ENCODE assay signal across 8 cellular contexts in genomic region chr22:31753634-31754471, GRCh38. TPM values are rescaled to one million over a fixed set of nuclear protein-coding genes. Genes with fewer than 3 reads are reported as not detected.
DNase-seq lines count a peak whose midpoint lies in the region; ATAC-seq, FAIRE-seq and TF ChIP-seq lines count a peak whose summit lies in the region.

TSS of gene DEPDC5 (plus strand) at chr22:31754019. CDS start at chr22:31754922, 903 bp downstream.

- DNase-seq in D341Med (ENCODE audit: low spot score): peak; percentile 98
- DNase-seq in IMR-90: peak; percentile 86
- peak; percentile 95 for DNase-seq in OCI-LY7 (ENCODE audit: low spot score)
- DNase-seq in activated T-cell treated with anti-CD3 and anti-CD28 coated beads for 1 hour (ENCODE audit: low read depth): peak; percentile 96
- DNase-seq in endothelial cell of umbilical vein (ENCODE audit: low read depth, low spot score): peak; percentile 95
- peak; percentile 95 for DNase-seq in midbrain (lab: John Stamatoyannopoulos, UW)
- DNase-seq in stimulated activated CD8-positive, alpha-beta memory T cell treated with anti-CD3 and anti-CD28 coated beads, Interleukin-2, amount 100 ng/mL, for 1 hour (ENCODE audit: low read depth in 2 of 2): peak; percentile 92 to 93

- H4K8ac ChIP-seq in IMR-90 (ENCODE audit: low read depth in 2 of 2, low read length in 2 of 2): peak within 1 kb of the TSS; percentile 64 to 99

- peaks cover 6% of the 10 kb centered on the region for H3K36me3 ChIP-seq in IMR-90 (ENCODE audit: control insufficient read depth, insufficient read depth, low read length)
- H3K36me3 ChIP-seq in OCI-LY7 (ENCODE audit: insufficient read depth, low read length): peaks cover 19% of the 10 kb centered on the region
- no peaks in the 10 kb centered on the region for H3K36me3 ChIP-seq in endothelial cell of umbilical vein (ENCODE audit: control insufficient read depth in 2 of 2, extremely low read depth in 1 of 2, insufficient read depth in 2 of 2, low read length in 2 of 2)

- CTCF ChIA-PET in IMR-90 (lab: Yijun Ruan, JAX): no interaction called here
- CTCF ChIA-PET in OCI-LY7 (lab: Charles Lee; ENCODE audit: unreplicated experiment): interaction anchor here (0.7 kb wide), 1 partner anchor 199 kb away, joined by 3 read pairs; no protein-coding TSS in a partner anchor
- CTCF ChIA-PET in endothelial cell of umbilical vein (lab: Charles Lee): interaction anchor here (0.5 to 1.3 kb wide), 3 partner anchors 17 to 274 kb away, joined by 3 to 4 read pairs (median 3); no protein-coding TSS in a partner anchor

- H3K79me2 ChIP-seq in OCI-LY7 (ENCODE audit: insufficient read depth, low read depth, low read length): peaks cover 31% of the 10 kb centered on the region
- peaks cover 19% of the 10 kb centered on the region for H3K79me2 ChIP-seq in endothelial cell of umbilical vein (ENCODE audit: control insufficient read depth, insufficient read depth, low read length)

- BruUV-seq in IMR-90 (replicated peaks; lab: Mats Ljungman, UMichigan): no TSS peak
- BruUV-seq in OCI-LY7 (replicated peaks; lab: Mats Ljungman, UMichigan): no TSS peak
- TSS peak; percentile 25 for BruUV-seq in endothelial cell of umbilical vein (replicated peaks; lab: Mats Ljungman, UMichigan)

- no peak for TF ChIP-seq RAD21 in IMR-90 (IDR thresholded peaks at IDR 0.05; ENCODE audit: low read length)

- peak within 1 kb of the TSS; percentile 67 for H3K4me3 ChIP-seq in IMR-90 (ENCODE audit: insufficient read depth, low read depth, low read length)
- H3K4me3 ChIP-seq in OCI-LY7 (ENCODE audit: low read depth, low read length, poor library complexity, severe bottlenecking): peak within 1 kb of the TSS; percentile 85
- H3K4me3 ChIP-seq in endothelial cell of umbilical vein (replicated peaks in 1 of 3; ENCODE audit: insufficient read depth in 1 of 3, low read depth in 1 of 3, low read length in 3 of 3): peak within 1 kb of the TSS; percentile 62 to 89 (median 80)

- FAIRE-seq in endothelial cell of umbilical vein (lab: Jason Lieb, UNC): peak; percentile 89

- H3K4me2 ChIP-seq in IMR-90 (ENCODE audit: low read depth, low read length) (peak within 1 kb of the TSS; percentile 97), OCI-LY7 (ENCODE audit: low read length) (peak within 1 kb of the TSS; percentile 99), endothelial cell of umbilical vein (ENCODE audit: insufficient read depth, low read length) (peak within 1 kb of the TSS; percentile 88)

- TF ChIP-seq CTCF in IMR-90 (conservative IDR thresholded peaks at IDR 0.05; ENCODE audit: low read depth, low read length) (0 out of 2 replicates have a peak, but pooled peaks have one; percentile 5), OCI-LY7 (conservative IDR thresholded peaks at IDR 0.05; ENCODE audit: low read length) (no peak), endothelial cell of umbilical vein (IDR thresholded peaks at IDR 0.05; ENCODE audit: extremely low read depth in 1 of 2, insufficient read depth in 1 of 2, low read depth in 1 of 2, low read length in 2 of 2) (no peak)

- peak within 1 kb of the TSS; percentile 88 for H4K91ac ChIP-seq in IMR-90 (ENCODE audit: insufficient read depth, low read depth, low read length)

- H2AK9ac ChIP-seq in IMR-90 (replicated peaks; ENCODE audit: low read depth, low read length, poor library complexity): peak within 1 kb of the TSS; percentile 77

- H3K79me1 ChIP-seq in IMR-90 (ENCODE audit: low read depth in 1 of 2, low read length in 2 of 2): peaks cover 22 to 44% of the 10 kb centered on the region in 2 experiments

- H4K5ac ChIP-seq in IMR-90 (ENCODE audit: low read depth, low read length): peak within 1 kb of the TSS; percentile 99

- no peak within 1 kb of the TSS; the same call in 1 of the 3 replicates for H2BK15ac ChIP-seq in IMR-90 (ENCODE audit: low read depth, low read length)

- H3K9me3 ChIP-seq in IMR-90 (ENCODE audit: control insufficient read depth, insufficient read depth, low read length) (no peaks in the 10 kb centered on the region), OCI-LY7 (ENCODE audit: low read length) (no peaks in the 10 kb centered on the region), endothelial cell of umbilical vein (replicated peaks; ENCODE audit: control insufficient read depth, insufficient read depth, low read length) (no peaks in the 10 kb centered on the region)

- H3K9me1 ChIP-seq in IMR-90 (ENCODE audit: insufficient read depth, low read length) (peaks cover 13% of the 10 kb centered on the region), endothelial cell of umbilical vein (replicated peaks; ENCODE audit: control insufficient read depth, extremely low read depth, insufficient read depth, low read length) (no peaks in the 10 kb centered on the region)

- peak within 1 kb of the TSS; percentile 92 for H3K56ac ChIP-seq in IMR-90 (ENCODE audit: extremely low read depth, insufficient read depth, low read length)

- H2BK5ac ChIP-seq in IMR-90 (ENCODE audit: low read depth, low read length, poor library complexity, severe bottlenecking): peak within 1 kb of the TSS; percentile 80

- TF ChIP-seq POLR2A in IMR-90 (IDR thresholded peaks at IDR 0.05; ENCODE audit: low read depth, low read length) (peak; percentile 80), endothelial cell of umbilical vein (IDR thresholded peaks at IDR 0.05; ENCODE audit: low read depth, low read length) (peak; percentile 84)

- ATAC-seq in GM21515 (IDR thresholded peaks at IDR 0.05; ENCODE audit: unreplicated experiment) (peak; percentile 66), IMR-90 (ENCODE audit: low read depth) (peak; percentile 76)

- intact Hi-C loops in IMR-90 (cut with micrococcal nuclease): loop anchor here (5.0 kb wide), 3 partner anchors 92 to 198 kb away; partner anchors contain the start of gene PISD
- intact Hi-C loops in OCI-LY7 (cut with micrococcal nuclease; ENCODE audit: unreplicated experiment): loop anchor here (2.0 to 5.0 kb wide), 5 partner anchors 38 to 723 kb away; partner anchors contain the start of gene YWHAH
- intact Hi-C loops in endothelial cell of umbilical vein (cut with micrococcal nuclease): loop anchor here (1.0 to 5.0 kb wide), 5 partner anchors 21 to 257 kb away; partner anchors contain the start of genes SFI1 and YWHAH

- dilution Hi-C loops in IMR-90 (cut with HindIII; ENCODE audit: low sequenced_read_pairs, unreplicated experiment) (no loop called here), endothelial cell of umbilical vein (cut with MboI; ENCODE audit: extremely low pct_ligation_motif_present, low sequenced_read_pairs) (loop anchor here (10.0 kb wide), 1 partner anchor 201 kb away; no protein-coding TSS in a partner anchor)

- 0 out of 2 replicates have a peak within 1 kb of the TSS, but pooled peaks have one; percentile 2 for H2BK20ac ChIP-seq in IMR-90 (ENCODE audit: low read depth, low read length)

- peak within 1 kb of the TSS; percentile 53 for H2BK120ac ChIP-seq in IMR-90 (ENCODE audit: low read depth, low read length)

- H3K23ac ChIP-seq in IMR-90 (ENCODE audit: low read depth, low read length): peak within 1 kb of the TSS; percentile 97

- H3K4me1 ChIP-seq in IMR-90 (ENCODE audit: control insufficient read depth, insufficient read depth, low read length): peaks cover 9% of the 10 kb centered on the region
- peaks cover 40% of the 10 kb centered on the region for H3K4me1 ChIP-seq in OCI-LY7 (ENCODE audit: insufficient read depth, low read length, poor library complexity, severe bottlenecking)
- peaks cover 28% of the 10 kb centered on the region for H3K4me1 ChIP-seq in endothelial cell of umbilical vein (ENCODE audit: control insufficient read depth, extremely low read depth, insufficient read depth, low read length)

- H2AFZ ChIP-seq in IMR-90 (replicated peaks; ENCODE audit: low read length, poor library complexity) (peak within 1 kb of the TSS; percentile 95), OCI-LY7 (ENCODE audit: low read length) (peak within 1 kb of the TSS; percentile 69; the same call in 1 of the 2 replicates), endothelial cell of umbilical vein (ENCODE audit: low read depth, low read length) (peak within 1 kb of the TSS; percentile 88)

- peak within 1 kb of the TSS; percentile 100 for H3K14ac ChIP-seq in IMR-90 (replicated peaks; ENCODE audit: low read depth, low read length)

- H3K27me3 ChIP-seq in IMR-90 (ENCODE audit: control insufficient read depth, insufficient read depth, low read length) (no peaks in the 10 kb centered on the region), endothelial cell of umbilical vein (ENCODE audit: control insufficient read depth in 2 of 2, insufficient read depth in 2 of 2, low read length in 2 of 2) (no peaks in the 10 kb centered on the region)

- in situ Hi-C loops in IMR-90 (cut with MboI; ENCODE audit: low sequenced_read_pairs): loop anchor here (10.0 kb wide), 1 partner anchor 191 kb away; the partner anchor contains the start of gene YWHAH

- no peaks in the 10 kb centered on the region for H3K9me2 ChIP-seq in OCI-LY7 (ENCODE audit: insufficient read depth, low read length)

- H4K20me1 ChIP-seq in IMR-90 (ENCODE audit: insufficient read depth, low read length) (no peaks in the 10 kb centered on the region), OCI-LY7 (ENCODE audit: insufficient read depth, low read length) (no peaks in the 10 kb centered on the region), endothelial cell of umbilical vein (replicated peaks; ENCODE audit: control insufficient read depth, extremely low read depth, insufficient read depth, low read length) (no peaks in the 10 kb centered on the region)

- POLR2A ChIA-PET in IMR-90 (lab: Charles Lee; ENCODE audit: unreplicated experiment): no interaction called here
- POLR2A ChIA-PET in OCI-LY7 (lab: Charles Lee): interaction anchor here (0.5 to 1.3 kb wide), 7 partner anchors 8 to 1316 kb away, joined by 3 to 4 read pairs (median 3); partner anchors contain the start of gene PISD
- POLR2A ChIA-PET in endothelial cell of umbilical vein (lab: Charles Lee): interaction anchor here (0.5 kb wide), 2 partner anchors 17 to 32 kb away, joined by 3 to 5 read pairs; no protein-coding TSS in a partner anchor

- H3K27ac ChIP-seq in IMR-90 (ENCODE audit: insufficient read depth, low read length) (peak within 1 kb of the TSS; percentile 81), OCI-LY7 (ENCODE audit: low read depth, low read length, poor library complexity, severe bottlenecking) (peak within 1 kb of the TSS; percentile 77), endothelial cell of umbilical vein (ENCODE audit: insufficient read depth, low read depth, low read length) (peak within 1 kb of the TSS; percentile 87)

- WGBS in IMR-90 (ENCODE audit: extremely low coverage in 2 of 2, insufficient read length in 1 of 2), 2 experiments: 0% methylated on average over 16 of the region's 64 CpGs; no CpG with 5 or more reads in 1 of the 2 experiments

- H3K9ac ChIP-seq in IMR-90 (ENCODE audit: low read depth, low read length) (peak within 1 kb of the TSS; percentile 79), endothelial cell of umbilical vein (replicated peaks; ENCODE audit: extremely low read depth, insufficient read depth, low read length) (peak within 1 kb of the TSS; percentile 91)

- H3K18ac ChIP-seq in IMR-90 (ENCODE audit: low read depth, low read length): peak within 1 kb of the TSS; percentile 89

- peak within 1 kb of the TSS; percentile 98 for H3K4ac ChIP-seq in IMR-90 (ENCODE audit: low read depth, low read length)

- peak within 1 kb of the TSS; percentile 84 for H2AK5ac ChIP-seq in IMR-90 (ENCODE audit: low read depth, low read length)

RNA-seq across cellular contexts. Expression of gene DEPDC5, which starts in this region (rescaled TPM):
- total RNA-seq in IMR-90 (2012; rRNA removed) (12.9 and 14.2 TPM in 2 replicates), OCI-LY7 (2022) (70.4 and 77.1 TPM in 2 replicates), endothelial cell of umbilical vein (28.6 and 36.6 TPM in 2 replicates)
- polyA plus RNA-seq in IMR-90 (2012; rRNA removed) (6.6 and 6.9 TPM in 2 replicates), endothelial cell of umbilical vein (12.0 and 13.1 TPM in 2 replicates)
- polyA plus RNA-seq in IMR-90 (2012; cell fraction: cytosol; rRNA removed): 4.1 and 5.8 TPM in 2 replicates
- polyA plus RNA-seq in IMR-90 (2012; cell fraction: nucleus; rRNA removed; ENCODE audit: low replicate concordance): 22.2 and 22.3 TPM in 2 replicates
- 31.7 and 43.0 TPM in 2 replicates for total RNA-seq in OCI-LY7 (2014; rRNA removed; shearing (Covaris generic))
- polyA plus RNA-seq in endothelial cell of umbilical vein (2011; cell fraction: cytosol; rRNA removed): 8.7 and 9.3 TPM in 2 replicates
- polyA plus RNA-seq in endothelial cell of umbilical vein (2011; cell fraction: nucleus; rRNA removed): 45.5 and 52.4 TPM in 2 replicates
- polyA plus RNA-seq in endothelial cell of umbilical vein (2012): 9.4 and 11.5 TPM in 2 replicates
- polyA minus RNA-seq in endothelial cell of umbilical vein: 47.0 and 52.1 TPM in 2 replicates
- polyA minus RNA-seq in endothelial cell of umbilical vein (2011; cell fraction: cytosol; rRNA and poly(A)+ RNA removed): 7.1 TPM
- 70.0 and 86.5 TPM in 2 replicates for polyA minus RNA-seq in endothelial cell of umbilical vein (2011; cell fraction: nucleus; rRNA and poly(A)+ RNA removed)

Comparison
In these comparisons a context has a peak if more than half of its experiments do, and no peak if none do; other contexts are left out.
1. Peak in every context shown above with its lines: DNase-seq, ATAC-seq, H3K4me3 ChIP-seq and H3K27ac ChIP-seq.